Comparison of ENCODE assay signal across 9 cellular contexts in the genomic region with DNA sequence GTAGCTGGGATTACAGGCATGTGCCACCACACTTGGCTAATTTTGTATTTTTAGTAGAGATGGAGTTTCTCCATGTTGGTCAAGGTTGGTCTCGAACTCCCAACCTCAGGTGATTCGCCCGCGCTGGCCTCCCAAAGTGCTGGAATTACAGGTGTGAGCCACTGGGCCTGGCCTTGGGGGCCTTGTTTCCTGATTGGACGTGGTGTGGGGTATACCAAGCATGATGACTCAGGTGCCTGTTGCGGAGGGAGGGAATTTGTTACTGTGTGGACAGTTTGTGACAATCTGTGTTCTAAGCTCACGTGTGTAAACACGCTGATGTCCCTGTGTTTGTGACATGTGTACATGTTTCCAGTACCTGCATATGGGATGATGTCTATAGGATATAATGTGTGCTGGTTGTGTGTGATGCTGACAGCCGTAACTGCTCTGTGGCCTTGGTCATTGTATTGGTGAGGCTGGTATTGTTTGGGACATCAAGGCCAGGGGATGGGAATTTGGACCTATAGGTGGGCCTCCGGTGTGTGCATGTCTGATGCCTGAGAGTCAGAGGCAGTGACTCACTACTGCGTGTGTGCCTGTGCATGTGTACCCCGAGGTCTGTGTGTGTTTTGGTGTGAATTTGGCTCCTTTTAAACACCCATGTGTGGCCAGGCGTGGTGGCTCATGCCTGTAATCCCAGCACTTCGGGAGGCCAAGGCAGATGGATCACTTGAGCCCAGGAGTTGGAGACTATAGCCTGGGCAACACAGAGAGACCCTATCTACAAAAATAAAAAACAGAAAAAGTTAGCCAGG. TPM values are rescaled to one million over a fixed set of nuclear protein-coding genes. Genes with fewer than 3 reads are reported as not detected.
A peak's percentile ranks its signal among the peaks of the same experiment; 100 is the strongest.
DNase-seq lines count a peak whose midpoint lies in the region; ATAC-seq and TF ChIP-seq lines count a peak whose summit lies in the region.
"Had no signal": no experiment of that assay in that cellular context is flagged by ENCODE, and none has a peak within 500 bp of the region (broad histone marks: within the 10 kb centered on the region; RNA-seq: fewer than 3 reads in every experiment).

No MANE protein-coding gene starts in this region.

- intact Hi-C loops in esophagus squamous epithelium (cut with DNase I) (no loop called here), gastrocnemius medialis (cut with DNase I; ENCODE audit: low total_unique reads) (loop anchor here (5.0 kb wide), 1 partner anchor 330 kb away; a partner anchor contains a TSS)

- in situ Hi-C loops in gastrocnemius medialis (cut with MboI; ENCODE audit: low sequenced_read_pairs in 4 of 4): no loop called here

- no peak for TF ChIP-seq POLR2A in esophagus squamous epithelium (IDR thresholded peaks at IDR 0.05)
- TF ChIP-seq POLR2A in gastrocnemius medialis (IDR thresholded peaks at IDR 0.05): no peak

- H3K36me3 ChIP-seq in DND-41 (ENCODE audit: insufficient read depth, low read length) (peaks cover 21% of the 10 kb centered on the region), SJSA1 (peaks cover 25% of the 10 kb centered on the region), esophagus squamous epithelium (peaks cover 11 to 27% (median 16%) of the 10 kb centered on the region in 3 donors), gastrocnemius medialis (peaks cover 0 to 15% of the 10 kb centered on the region in 2 donors)

- DNase-seq in DND-41: no peak
- DNase-seq in SJSA1 (ENCODE audit: low read depth in 1 of 2, low spot score in 2 of 2): no peak
- DNase-seq in esophagus squamous epithelium (lab: John Stamatoyannopoulos, UW): no peak
- DNase-seq in gastrocnemius medialis: no peak
- no peak for DNase-seq in AG08395 (ENCODE audit: low spot score)
- no peak for DNase-seq in NCI-H446 treated with DMSO at 0.1 percent for 48 hours (lab: John Stamatoyannopoulos, UW)
- DNase-seq in NK-92 treated with Interleukin-12 subunit alpha and Interleukin-12 subunit beta, amount 100 ng/mL, for 24 hours (lab: John Stamatoyannopoulos, UW): no peak
- DNase-seq: NCI-H2081 treated with DMSO at 0.1 percent for 48 hours had no signal

- H2AFZ ChIP-seq in DND-41 (ENCODE audit: low read depth, low read length): no peak overlapping the region

- H3K4me3 ChIP-seq in DND-41 (ENCODE audit: low read depth in 1 of 2, low read length in 2 of 2): peak overlapping the region in 1 of 2 experiments; percentile 67; a peak in 2 of 4 replicates
- H3K4me3 ChIP-seq in SJSA1: peak overlapping the region; percentile 85
- peak overlapping the region in 1 of 4 donors; percentile 99 for H3K4me3 ChIP-seq in esophagus squamous epithelium
- no peak overlapping the region for H3K4me3 ChIP-seq in gastrocnemius medialis

- ATAC-seq in DND-41 (ENCODE audit: insufficient read depth, low read depth) (no peak), gastrocnemius medialis (no peak), HG03571 (IDR thresholded peaks at IDR 0.05; ENCODE audit: unreplicated experiment) (no peak)

- H3K9me3 ChIP-seq in DND-41 (ENCODE audit: insufficient read depth, low read length, severe bottlenecking) (no peaks in the 10 kb centered on the region), SJSA1 (replicated peaks) (no peaks in the 10 kb centered on the region), esophagus squamous epithelium (no peaks in the 10 kb centered on the region), gastrocnemius medialis (no peaks in the 10 kb centered on the region)

- no peaks in the 10 kb centered on the region for H3K27me3 ChIP-seq in DND-41 (ENCODE audit: insufficient read depth, low read length, poor library complexity)
- H3K27me3 ChIP-seq in SJSA1 (replicated peaks): no peaks in the 10 kb centered on the region
- H3K27me3 ChIP-seq in esophagus squamous epithelium: no peaks in the 10 kb centered on the region
- H3K27me3 ChIP-seq in gastrocnemius medialis: no peaks in the 10 kb centered on the region

- peaks cover 35% of the 10 kb centered on the region for H3K79me2 ChIP-seq in DND-41 (ENCODE audit: insufficient read depth, low read length)

- WGBS in esophagus squamous epithelium, 2 donors: 89 to 91% methylated on average over 8 to 12 of the region's 14 CpGs

- H3K4me1 ChIP-seq in DND-41 (ENCODE audit: insufficient read depth, low read length) (peaks cover 37% of the 10 kb centered on the region), SJSA1 (replicated peaks) (peaks cover 25% of the 10 kb centered on the region), esophagus squamous epithelium (peaks cover 24 to 44% (median 34%) of the 10 kb centered on the region in 3 donors), gastrocnemius medialis (peaks cover 25 to 32% of the 10 kb centered on the region in 2 donors)

- peak overlapping the region; percentile 82; the same call in 1 of the 2 replicates for H3K27ac ChIP-seq in DND-41 (ENCODE audit: low read length)
- H3K27ac ChIP-seq in SJSA1: no peak overlapping the region
- peak overlapping the region; percentile 94 to 98 (median 96) for H3K27ac ChIP-seq in esophagus squamous epithelium
- peak overlapping the region; percentile 94 to 96 (median 96) for H3K27ac ChIP-seq in gastrocnemius medialis

- TF ChIP-seq CTCF in DND-41 (IDR thresholded peaks at IDR 0.05; ENCODE audit: borderline replicate concordance, extremely low read depth, low read length, poor library complexity, severe bottlenecking): no peak
- TF ChIP-seq CTCF in esophagus squamous epithelium (IDR thresholded peaks at IDR 0.05): no peak
- TF ChIP-seq CTCF in gastrocnemius medialis (IDR thresholded peaks at IDR 0.05 in 4 of 5, conservative IDR thresholded peaks at IDR 0.05 in 1 of 5): no peak

- H4K20me1 ChIP-seq in DND-41 (ENCODE audit: insufficient read depth, low read length): peaks cover 25% of the 10 kb centered on the region

- peak overlapping the region; percentile 70 for H3K4me2 ChIP-seq in DND-41 (ENCODE audit: insufficient read depth, low read length)

- H3K9ac ChIP-seq in DND-41 (ENCODE audit: low read depth, low read length): no peak overlapping the region; the same call in 1 of the 2 replicates

RNA-seq across cellular contexts. Expression of a gene that starts 1.6 kb away (rescaled TPM):
- total RNA-seq in SJSA1 (2014; rRNA removed; shearing (Covaris generic)): 71.0 and 82.8 TPM in 2 replicates
- total RNA-seq in esophagus squamous epithelium (10 to 100 TPM; 30.3 to 50.9 (median 33.0) TPM), gastrocnemius medialis (10 to 100 TPM; 42.7 to 56.6 (median 47.9) TPM)

RNA-seq across cellular contexts. Expression of a gene that starts 19.3 kb away (rescaled TPM):
- 21.4 and 28.5 TPM in 2 replicates for total RNA-seq in SJSA1 (2014; rRNA removed; shearing (Covaris generic))
- total RNA-seq in esophagus squamous epithelium (10 to 100 TPM; 15.2 to 37.0 (median 20.5) TPM), gastrocnemius medialis (10 to 100 TPM; 14.9 to 27.2 (median 19.7) TPM)

RNA-seq across cellular contexts. Expression of a gene that starts 22.0 kb away (rescaled TPM):
- total RNA-seq in SJSA1 (2014; rRNA removed; shearing (Covaris generic)): not detected in 2 replicates
- total RNA-seq in esophagus squamous epithelium: 1 to 10 TPM in 1 of 4 donors, not detected in 3; 3.7 TPM
- total RNA-seq in gastrocnemius medialis: not detected

RNA-seq across cellular contexts. Expression of a gene that starts 46.4 kb away (rescaled TPM):
- 61.4 and 80.2 TPM in 2 replicates for total RNA-seq in SJSA1 (2014; rRNA removed; shearing (Covaris generic))
- 10 to 100 TPM; 45.0 to 79.5 (median 51.0) TPM for total RNA-seq in esophagus squamous epithelium
- 10 to 100 TPM; 24.3 to 35.2 (median 27.3) TPM for total RNA-seq in gastrocnemius medialis

RNA-seq across cellular contexts. Expression of a gene that starts 47.1 kb away (rescaled TPM):
- total RNA-seq in SJSA1 (2014; rRNA removed; shearing (Covaris generic)): 0.25 and 0.39 TPM in 2 replicates
- total RNA-seq in esophagus squamous epithelium (1 to 10 TPM; 2.1 to 2.8 (median 2.4) TPM), gastrocnemius medialis (10 to 100 TPM in 1 of 4 donors, 1 to 10 TPM in 3; 4.2 to 14.6 (median 6.2) TPM)
